Comparison of ENCODE assay signal across 18 cellular contexts in genomic region chr6:29797120-29797519, GRCh38. TPM values are rescaled to one million over a fixed set of nuclear protein-coding genes. Genes with fewer than 3 reads are reported as not detected.
DNase-seq lines count a peak whose midpoint lies in the region; ATAC-seq and TF ChIP-seq lines count a peak whose summit lies in the region.
"Had no signal": no experiment of that assay in that cellular context is flagged by ENCODE, and none has a peak within 500 bp of the region (broad histone marks: within the 10 kb centered on the region; RNA-seq: fewer than 3 reads in every experiment).

No MANE protein-coding gene starts in this region.

- H3K79me2 ChIP-seq in smooth muscle cell (ENCODE audit: low read depth) = no peaks in the 10 kb centered on the region

- in situ Hi-C loops in SK-MEL-5 (cut with HindIII; ENCODE audit: low pct_unique_long_range_greater_than_20kb, low sequenced_read_pairs) = no loop called here

- TF ChIP-seq CTCF in fibroblast of pulmonary artery (IDR thresholded peaks at IDR 0.05; ENCODE audit: low read length, missing control alignments) (no peak), smooth muscle cell (IDR thresholded peaks at IDR 0.05; ENCODE audit: borderline replicate concordance, insufficient read depth, poor library complexity, severe bottlenecking) (no peak)

- no peak overlapping the region for H3K4me3 Mint-ChIP-seq in activated CD4-positive, alpha-beta T cell treated with anti-CD3 and anti-CD28 coated beads for 36 hours
- no peak overlapping the region for H3K4me3 Mint-ChIP-seq in activated CD4-positive, alpha-beta T cell treated with anti-CD3 and anti-CD28 coated beads, Interleukin-2, amount 10 ng/mL, durations not matched to agents 24 days and 14 days
- H3K4me3 Mint-ChIP-seq: activated naive CD8-positive, alpha-beta T cell treated with anti-CD3 and anti-CD28 coated beads for 36 hours; GM23338; memory B cell had no signal

- 21% methylated on average over 2 of the region's 2 CpGs for WGBS in smooth muscle cell (ENCODE audit: low lambda C conversion rate)

- H3K27ac ChIP-seq in smooth muscle cell (ENCODE audit: low read depth) = peak overlapping the region; percentile 25
- H3K27ac ChIP-seq: heart left ventricle, pancreas had no signal

- H3K9me3 ChIP-seq in smooth muscle cell (replicated peaks; ENCODE audit: low read depth) = no peaks in the 10 kb centered on the region
- H3K9me3 ChIP-seq: heart left ventricle, pancreas had no signal

- DNase-seq in activated CD4-positive, alpha-beta T cell treated with anti-CD3 and anti-CD28 coated beads for 36 hours = peak; percentile 10
- DNase-seq in activated CD4-positive, alpha-beta T cell treated with anti-CD3 and anti-CD28 coated beads, Interleukin-2, amount 10 ng/mL, durations not matched to agents 24 days and 14 days = no peak
- DNase-seq in SK-MEL-5 (ENCODE audit: low read depth, low spot score) (peak; percentile 99), fibroblast of pulmonary artery (ENCODE audit: low read depth) (peak; percentile 18), smooth muscle cell (lab: John Stamatoyannopoulos, UW; ENCODE audit: unreplicated experiment) (no peak), putamen (ENCODE audit: low spot score) (no peak), NCI-H1694 treated with DMSO at 0.1 percent for 48 hours (lab: John Stamatoyannopoulos, UW) (no peak)
- DNase-seq: 8988T; activated naive CD8-positive, alpha-beta T cell treated with anti-CD3 and anti-CD28 coated beads for 36 hours; cortex of kidney; heart left ventricle; NCI-H526; pancreas had no signal

- H3K27me3 Mint-ChIP-seq in activated CD4-positive, alpha-beta T cell treated with anti-CD3 and anti-CD28 coated beads for 36 hours = peaks cover 27% of the 10 kb centered on the region
- peaks cover 42% of the 10 kb centered on the region for H3K27me3 Mint-ChIP-seq in activated CD4-positive, alpha-beta T cell treated with anti-CD3 and anti-CD28 coated beads, Interleukin-2, amount 10 ng/mL, durations not matched to agents 24 days and 14 days

- no peaks in the 10 kb centered on the region for H3K36me3 ChIP-seq in smooth muscle cell (ENCODE audit: low read depth)
- H3K36me3 ChIP-seq: heart left ventricle, pancreas had no signal

- peaks cover 11% of the 10 kb centered on the region for H3K4me1 Mint-ChIP-seq in activated CD4-positive, alpha-beta T cell treated with anti-CD3 and anti-CD28 coated beads for 36 hours
- H3K4me1 Mint-ChIP-seq in activated CD4-positive, alpha-beta T cell treated with anti-CD3 and anti-CD28 coated beads, Interleukin-2, amount 10 ng/mL, durations not matched to agents 24 days and 14 days = peaks cover 5% of the 10 kb centered on the region
- H3K4me1 Mint-ChIP-seq: GM23338 had no signal

- peak; percentile 49 for ATAC-seq in activated CD4-positive, alpha-beta T cell treated with anti-CD3 and anti-CD28 coated beads for 36 hours
- ATAC-seq in GM19397 (IDR thresholded peaks at IDR 0.05; ENCODE audit: unreplicated experiment) = no peak
- ATAC-seq: GM23338, heart left ventricle, pancreas, Right ventricle myocardium inferior had no signal

- no peaks in the 10 kb centered on the region for H4K20me1 ChIP-seq in smooth muscle cell (ENCODE audit: low read depth)

- H3K4me1 ChIP-seq in smooth muscle cell (ENCODE audit: low read depth) = no peaks in the 10 kb centered on the region
- H3K4me1 ChIP-seq: pancreas had no signal

- intact Hi-C loops in activated CD4-positive, alpha-beta T cell treated with anti-CD3 and anti-CD28 coated beads for 36 hours (cut with DNase I, micrococcal nuclease) = no loop called here
- intact Hi-C loops in activated CD4-positive, alpha-beta T cell treated with anti-CD3 and anti-CD28 coated beads, Interleukin-2, amount 10 ng/mL, durations not matched to agents 24 days and 14 days (cut with micrococcal nuclease) = no loop called here

- CTCF ChIA-PET in activated CD4-positive, alpha-beta T cell treated with anti-CD3 and anti-CD28 coated beads for 36 hours (lab: Charles Lee) = interaction anchor here (0.9 to 1.1 kb wide), 3 partner anchors 37 to 178 kb away, joined by 3 read pairs; no protein-coding TSS in a partner anchor

- H3K4me3 ChIP-seq in fibroblast of pulmonary artery (replicated peaks; ENCODE audit: low read depth, low read length) = no peak overlapping the region
- no peak overlapping the region for H3K4me3 ChIP-seq in smooth muscle cell
- H3K4me3 ChIP-seq: GM23338, heart left ventricle, pancreas had no signal

- peaks cover 32% of the 10 kb centered on the region for H3K27me3 ChIP-seq in smooth muscle cell (ENCODE audit: low read depth)
- H3K27me3 ChIP-seq: pancreas had no signal

- H3K36me3 Mint-ChIP-seq in activated CD4-positive, alpha-beta T cell treated with anti-CD3 and anti-CD28 coated beads for 36 hours (ENCODE audit: low read depth) = peaks cover 4% of the 10 kb centered on the region
- H3K36me3 Mint-ChIP-seq in activated CD4-positive, alpha-beta T cell treated with anti-CD3 and anti-CD28 coated beads, Interleukin-2, amount 10 ng/mL, durations not matched to agents 24 days and 14 days (ENCODE audit: low read depth) = no peaks in the 10 kb centered on the region
- H3K36me3 Mint-ChIP-seq: activated naive CD8-positive, alpha-beta T cell treated with anti-CD3 and anti-CD28 coated beads for 36 hours; memory B cell had no signal

- H3K9me3 Mint-ChIP-seq in activated CD4-positive, alpha-beta T cell treated with anti-CD3 and anti-CD28 coated beads for 36 hours (ENCODE audit: low read depth) = no peaks in the 10 kb centered on the region
- no peaks in the 10 kb centered on the region for H3K9me3 Mint-ChIP-seq in activated CD4-positive, alpha-beta T cell treated with anti-CD3 and anti-CD28 coated beads, Interleukin-2, amount 10 ng/mL, durations not matched to agents 24 days and 14 days
- H3K9me3 Mint-ChIP-seq: activated naive CD8-positive, alpha-beta T cell treated with anti-CD3 and anti-CD28 coated beads for 36 hours; GM23338; memory B cell had no signal

- H3K27ac Mint-ChIP-seq in activated CD4-positive, alpha-beta T cell treated with anti-CD3 and anti-CD28 coated beads for 36 hours = peak overlapping the region; percentile 1
- H3K27ac Mint-ChIP-seq in activated CD4-positive, alpha-beta T cell treated with anti-CD3 and anti-CD28 coated beads, Interleukin-2, amount 10 ng/mL, durations not matched to agents 24 days and 14 days = no peak overlapping the region
- H3K27ac Mint-ChIP-seq: activated naive CD8-positive, alpha-beta T cell treated with anti-CD3 and anti-CD28 coated beads for 36 hours; GM23338; memory B cell had no signal

- no peak overlapping the region for H2AFZ ChIP-seq in smooth muscle cell (ENCODE audit: low read depth)
- H2AFZ ChIP-seq: GM23338 had no signal

- H3K4me2 ChIP-seq in smooth muscle cell = no peak overlapping the region
- H3K4me2 ChIP-seq: GM23338 had no signal

- H3F3A ChIP-seq in smooth muscle cell (ENCODE audit: low read depth) = no peaks in the 10 kb centered on the region

- no peak overlapping the region for H3K9ac ChIP-seq in smooth muscle cell (ENCODE audit: low read depth)

- POLR2A ChIA-PET in activated CD4-positive, alpha-beta T cell treated with anti-CD3 and anti-CD28 coated beads for 36 hours (lab: Charles Lee) = no interaction called here

RNA-seq across cellular contexts. Expression of gene HLA-G, which starts 30.5 kb away (rescaled TPM):
- total RNA-seq in activated CD4-positive, alpha-beta T cell treated with anti-CD3 and anti-CD28 coated beads for 36 hours = under 1 TPM; 0.35 to 0.55 TPM
- 0.85 and 1.2 TPM in 2 replicates for total RNA-seq in activated CD4-positive, alpha-beta T cell treated with anti-CD3 and anti-CD28 coated beads, Interleukin-2, amount 10 ng/mL, durations not matched to agents 24 days and 14 days
- 0.32 and 0.37 TPM in 2 replicates for total RNA-seq in SK-MEL-5 (2014; rRNA removed; shearing (Covaris generic))
- polyA plus RNA-seq in SK-MEL-5 (2015; cell fraction: cytosol; rRNA removed) = 0.11 and 0.54 TPM in 2 replicates
- polyA plus RNA-seq in SK-MEL-5 (2015; cell fraction: nucleus; rRNA removed) = 1.0 TPM in 1 of 2 replicates, not detected in the other
- 0.22 and 0.36 TPM in 2 replicates for total RNA-seq in smooth muscle cell
- 1.7 and 3.5 TPM in 2 replicates for polyA plus RNA-seq in smooth muscle cell
- total RNA-seq: Right ventricle myocardium inferior, urinary bladder had no signal
- polyA plus RNA-seq: urinary bladder had no signal

Comparison
In these comparisons a context has a peak if more than half of its experiments do, and no peak if none do; other contexts are left out.
1. DNase-seq: peak in activated CD4-positive, alpha-beta T cell treated with anti-CD3 and anti-CD28 coated beads for 36 hours (single experiment), SK-MEL-5 (single experiment) and fibroblast of pulmonary artery (single experiment); none in activated CD4-positive, alpha-beta T cell treated with anti-CD3 and anti-CD28 coated beads, Interleukin-2, amount 10 ng/mL, durations not matched to agents 24 days and 14 days (single experiment), smooth muscle cell (single experiment), putamen (single experiment) and NCI-H1694 treated with DMSO at 0.1 percent for 48 hours (single experiment).